Comparison of ENCODE assay signal across 10 cellular contexts in genomic region chrX:145825896-145826295, GRCh38. TPM values are rescaled to one million over a fixed set of nuclear protein-coding genes. Genes with fewer than 3 reads are reported as not detected.
DNase-seq lines count a peak whose midpoint lies in the region; ATAC-seq and TF ChIP-seq lines count a peak whose summit lies in the region.
"Had no signal": no experiment of that assay in that cellular context is flagged by ENCODE, and none has a peak within 500 bp of the region (broad histone marks: within the 10 kb centered on the region; RNA-seq: fewer than 3 reads in every experiment).

No MANE protein-coding gene starts in this region.

- TF ChIP-seq CTCF in DND-41 (IDR thresholded peaks at IDR 0.05; ENCODE audit: borderline replicate concordance, extremely low read depth, low read length, poor library complexity, severe bottlenecking) (peak; percentile 18), astrocyte of the cerebellum (IDR thresholded peaks at IDR 0.05; ENCODE audit: low read depth, low read length, missing control alignments) (peak; percentile 13), right lobe of liver (IDR thresholded peaks at IDR 0.05) (peak; percentile 37 to 53 (median 45)), ovary (IDR thresholded peaks at IDR 0.05) (no peak)

- WGBS in right lobe of liver (ENCODE audit: insufficient coverage, low coverage, low lambda C conversion rate, missing lambda C conversion rate), result 1% methylated on average over 4 of the region's 4 CpGs
- WGBS in ovary, 3 donors, result 4 to 8% (median 5%) methylated on average over 4 of the region's 4 CpGs

- H3K4me3 ChIP-seq in DND-41 (ENCODE audit: low read depth in 1 of 2, low read length in 2 of 2), result no peak overlapping the region
- H3K4me3 ChIP-seq in Jurkat, Clone E6-1 (ENCODE audit: low read length), result no peak overlapping the region
- no peak overlapping the region for H3K4me3 ChIP-seq in astrocyte of the cerebellum (ENCODE audit: low read depth, low read length)
- H3K4me3 ChIP-seq in right lobe of liver, result no peak overlapping the region
- H3K4me3 ChIP-seq in ovary, result no peak overlapping the region

- H3K4me1 ChIP-seq in DND-41 (ENCODE audit: insufficient read depth, low read length) (no peaks in the 10 kb centered on the region), right lobe of liver (no peaks in the 10 kb centered on the region), ovary (ENCODE audit: insufficient read depth) (no peaks in the 10 kb centered on the region)

- H3K27ac ChIP-seq in DND-41 (ENCODE audit: low read length), result no peak overlapping the region
- H3K27ac ChIP-seq in right lobe of liver, result no peak overlapping the region
- no peak overlapping the region for H3K27ac ChIP-seq in ovary

- H3K9ac ChIP-seq in DND-41 (ENCODE audit: low read depth, low read length), result no peak overlapping the region

- no peak for TF ChIP-seq EP300 in ovary (IDR thresholded peaks at IDR 0.05)

- intact Hi-C loops in right lobe of liver (cut with DNase I) (no loop called here), ovary (cut with DNase I) (no loop called here), sciatic nerve (cut with DNase I) (no loop called here)

- H3K36me3 ChIP-seq in DND-41 (ENCODE audit: insufficient read depth, low read length) (no peaks in the 10 kb centered on the region), right lobe of liver (no peaks in the 10 kb centered on the region), ovary (no peaks in the 10 kb centered on the region)

- ATAC-seq in DND-41 (ENCODE audit: insufficient read depth, low read depth) (no peak), right lobe of liver (peak in 2 of 4 donors; percentile 48 to 50), HG03095 (IDR thresholded peaks at IDR 0.05; ENCODE audit: unreplicated experiment) (no peak), sciatic nerve (no peak)
- ATAC-seq: T-helper 17 cell had no signal

- H3K4me2 ChIP-seq in DND-41 (ENCODE audit: insufficient read depth, low read length), result no peak overlapping the region

- H3K79me2 ChIP-seq in DND-41 (ENCODE audit: insufficient read depth, low read length), result no peaks in the 10 kb centered on the region

- H3K9me3 ChIP-seq in DND-41 (ENCODE audit: insufficient read depth, low read length, severe bottlenecking), result no peaks in the 10 kb centered on the region
- H3K9me3 ChIP-seq in right lobe of liver, result no peaks in the 10 kb centered on the region
- no peaks in the 10 kb centered on the region for H3K9me3 ChIP-seq in ovary

- H4K20me1 ChIP-seq in DND-41 (ENCODE audit: insufficient read depth, low read length), result no peaks in the 10 kb centered on the region

- H3K27me3 ChIP-seq in DND-41 (ENCODE audit: insufficient read depth, low read length, poor library complexity) (no peaks in the 10 kb centered on the region), right lobe of liver (peaks cover 0 to 8% of the 10 kb centered on the region in 2 donors), ovary (no peaks in the 10 kb centered on the region)

- DNase-seq in DND-41 (peak; percentile 12), astrocyte of the cerebellum (ENCODE audit: low read depth) (no peak), right lobe of liver (no peak), NOMO-1 treated with DMSO at 0.1 percent for 48 hours (lab: John Stamatoyannopoulos, UW; ENCODE audit: unreplicated experiment) (no peak), ovary (no peak), sciatic nerve (ENCODE audit: low spot score) (no peak)
- DNase-seq in Jurkat, Clone E6-1 (ENCODE audit: low read depth, low spot score), result peak; percentile 1
- DNase-seq: NCI-H187 treated with DMSO at 0.1 percent for 48 hours, T-helper 17 cell had no signal

- TF ChIP-seq POLR2A in right lobe of liver (IDR thresholded peaks at IDR 0.05), result no peak
- no peak for TF ChIP-seq POLR2A in ovary (IDR thresholded peaks at IDR 0.05)

- in situ Hi-C loops in astrocyte of the cerebellum (cut with HindIII; ENCODE audit: low sequenced_read_pairs), result no loop called here

- H2AFZ ChIP-seq in DND-41 (ENCODE audit: low read depth, low read length), result no peak overlapping the region

RNA-seq across cellular contexts. Expression of gene SLITRK2, which starts 8.3 kb away (rescaled TPM):
- not detected for polyA plus RNA-seq in Jurkat, Clone E6-1 (2012; ENCODE audit: insufficient read depth, insufficient read length)
- under 1 TPM in 5 of 6 experiments, not detected in 1; 0.04 to 0.23 (median 0.06) TPM for total RNA-seq in right lobe of liver
- total RNA-seq in ovary, result 1 to 10 TPM in 1 of 7 donors, under 1 TPM in 6; 0.05 to 1.7 (median 0.24) TPM
- under 1 TPM; 0.05 to 0.43 TPM for polyA plus RNA-seq in ovary
- total RNA-seq in sciatic nerve, result 10.8 TPM
- total RNA-seq: T-helper 17 cell had no signal

Comparison
In these comparisons a context has a peak if more than half of its experiments do, and no peak if none do; other contexts are left out.
1. DNase-seq: peak in DND-41 (single experiment) and Jurkat, Clone E6-1 (single experiment); none in astrocyte of the cerebellum (single experiment), right lobe of liver (0 of 3), NOMO-1 treated with DMSO at 0.1 percent for 48 hours (single experiment), ovary (0 of 5) and sciatic nerve (single experiment).
2. CTCF ChIP-seq: peak in DND-41 (single experiment), astrocyte of the cerebellum (single experiment) and right lobe of liver (4 of 4); none in ovary (0 of 3).